In the genomic region with DNA sequence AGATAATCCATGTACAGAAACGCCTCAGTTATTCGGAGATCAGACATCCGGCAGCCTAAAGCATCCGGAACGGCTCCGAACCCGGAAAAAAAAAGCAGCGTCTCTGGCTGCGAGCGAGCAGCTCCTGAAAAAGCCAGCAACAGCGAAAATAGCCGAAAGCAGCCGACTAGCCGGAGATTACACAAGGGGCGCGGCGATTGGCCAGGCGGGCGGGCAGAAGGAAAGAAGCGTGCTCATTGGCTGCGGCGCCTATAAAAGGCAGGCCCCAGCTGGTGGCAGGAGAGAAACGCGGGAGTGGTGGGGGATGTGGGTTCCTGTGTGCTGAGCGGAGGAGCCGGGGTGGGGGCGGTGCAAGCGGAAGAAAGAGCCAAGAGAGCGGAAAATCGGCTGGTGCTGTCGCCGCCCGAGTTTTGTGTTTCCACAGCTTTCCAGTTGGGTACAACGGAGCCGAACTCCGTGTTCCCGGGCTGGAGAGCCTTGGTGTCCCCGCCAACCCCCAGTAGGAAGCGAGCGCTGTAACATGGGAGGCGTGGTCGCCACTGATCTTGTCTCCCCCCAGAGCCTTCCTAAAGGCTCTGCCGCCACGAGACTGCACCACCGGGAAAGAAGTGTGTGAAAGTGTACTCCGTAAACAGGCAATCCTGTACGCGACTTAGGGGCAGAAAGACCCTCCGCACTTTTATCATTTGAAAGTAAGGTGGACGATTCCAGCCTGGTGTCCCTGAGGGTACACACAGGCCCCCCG, we compare ENCODE assay signal across 8 cellular contexts. TPM values are rescaled to one million over a fixed set of nuclear protein-coding genes. Genes with fewer than 3 reads are reported as not detected.
DNase-seq lines count a peak whose midpoint lies in the region; ATAC-seq and TF ChIP-seq lines count a peak whose summit lies in the region.

A gene (minus strand): TSS at position 141 of the 745 bp plus-strand sequence.

- no peaks in the 10 kb centered on the region for H3K9me3 ChIP-seq in right cardiac atrium (ENCODE audit: control insufficient read depth, low read length)
- no peaks in the 10 kb centered on the region for H3K9me3 ChIP-seq in uterus

- ATAC-seq in GM18498 (IDR thresholded peaks at IDR 0.05; ENCODE audit: unreplicated experiment) (peak; percentile 96), HG02938 (IDR thresholded peaks at IDR 0.05; ENCODE audit: unreplicated experiment) (peak; percentile 97), right cardiac atrium (peak; percentile 99)

- intact Hi-C loops in right cardiac atrium (cut with DNase I), result loop anchor here in 2 of 4 donors (5.0 to 10.0 kb wide), 5 partner anchors 53 to 184 kb away; no protein-coding TSS in a partner anchor
- intact Hi-C loops in uterus (cut with DNase I; ENCODE audit: low total_unique reads), result no loop called here

- peak; percentile 99 for TF ChIP-seq POLR2A in uterus (IDR thresholded peaks at IDR 0.05)

- no peak for TF ChIP-seq CTCF in uterus (IDR thresholded peaks at IDR 0.05)

- under 1% methylated on average over 51 of the region's 51 CpGs for WGBS in right cardiac atrium

- H3K27ac ChIP-seq in right cardiac atrium (ENCODE audit: low read length) (peak within 1 kb of the TSS; percentile 93), uterus (peak within 1 kb of the TSS; percentile 87 to 93)

- peak; percentile 97 to 98 for DNase-seq in NCI-H187 (lab: John Stamatoyannopoulos, UW)
- DNase-seq in T-helper 2 cell, result peak; percentile 96 to 99 (median 97)
- DNase-seq in anterior cingulate cortex (lab: John Stamatoyannopoulos, UW), result peak; percentile 82 to 99 (median 97)
- peak; percentile 99 to 100 (median 99) for DNase-seq in right cardiac atrium
- DNase-seq in pulmonary artery endothelial cell (ENCODE audit: low read depth, low spot score), result peak; percentile 88
- peak; percentile 97 to 98 for DNase-seq in uterus

- H3K4me1 ChIP-seq in right cardiac atrium (ENCODE audit: control insufficient read depth, insufficient read depth, low read length), result no peaks in the 10 kb centered on the region
- H3K4me1 ChIP-seq in uterus, result no peaks in the 10 kb centered on the region

- H3K27me3 ChIP-seq in right cardiac atrium (ENCODE audit: control insufficient read depth, insufficient read depth) (no peaks in the 10 kb centered on the region), uterus (no peaks in the 10 kb centered on the region)

- no peaks in the 10 kb centered on the region for H3K36me3 ChIP-seq in uterus

- H3K4me3 ChIP-seq in right cardiac atrium (ENCODE audit: low read length), result peak within 1 kb of the TSS; percentile 81
- H3K4me3 ChIP-seq in uterus, result peak within 1 kb of the TSS; percentile 79 to 97

RNA-seq across cellular contexts. Expression of the gene that starts here (rescaled TPM):
- total RNA-seq in right cardiac atrium (10 to 100 TPM; 24.0 to 30.3 (median 25.1) TPM), pulmonary artery endothelial cell (52.6 and 66.5 TPM in 2 replicates), uterus (100 to 1,000 TPM in 1 of 4 donors, 10 to 100 TPM in 3; 36.2 to 338 (median 69.0) TPM)
- 14.2 TPM for polyA plus RNA-seq in right cardiac atrium

Comparison
In these comparisons a context has a peak if more than half of its experiments do, and no peak if none do; other contexts are left out.
1. Peak in every context shown above with its lines: DNase-seq, ATAC-seq, H3K4me3 ChIP-seq and H3K27ac ChIP-seq.